Comparison of ENCODE assay signal across 8 cellular contexts in the genomic region with DNA sequence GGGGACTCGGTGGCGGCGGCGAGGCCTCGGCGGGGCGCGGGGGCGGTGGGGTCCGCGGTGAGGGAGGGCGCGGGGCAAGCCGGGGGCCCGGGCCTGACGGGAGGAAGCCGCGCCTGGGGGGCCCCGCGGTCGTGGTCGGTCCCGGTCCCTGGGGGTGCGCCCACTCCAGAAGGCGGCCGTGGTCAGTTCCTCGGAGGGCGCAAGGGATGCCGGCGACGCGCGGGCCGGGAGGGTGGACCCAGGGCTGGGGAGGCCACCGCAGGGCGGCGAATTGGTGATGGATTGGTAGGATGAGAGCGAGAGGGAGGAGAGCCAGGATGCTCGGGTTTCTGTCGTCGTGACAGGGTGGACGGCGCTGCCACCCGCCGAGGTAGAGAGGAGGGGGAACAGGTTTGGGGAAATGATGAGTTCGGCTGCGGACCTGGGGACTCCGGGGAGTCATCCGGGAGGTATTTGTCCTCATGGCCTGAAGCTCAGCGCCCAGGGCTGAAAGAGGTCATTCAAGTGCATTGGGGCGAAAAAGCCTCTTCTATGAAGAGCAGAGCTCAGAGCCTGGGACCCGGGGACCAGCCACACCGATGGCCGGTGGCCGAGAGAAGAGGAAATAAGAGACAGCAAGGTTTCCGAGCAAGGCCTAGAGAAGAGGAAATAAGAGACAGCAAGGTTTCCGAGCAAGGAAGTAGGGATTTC. TPM values are rescaled to one million over a fixed set of nuclear protein-coding genes. Genes with fewer than 3 reads are reported as not detected.
DNase-seq lines count a peak whose midpoint lies in the region; ATAC-seq and TF ChIP-seq lines count a peak whose summit lies in the region.

No MANE protein-coding gene starts in this region.

- H3K4me3 ChIP-seq in parathyroid adenoma (ENCODE audit: low read depth, low read length), result peak overlapping the region; percentile 59

- H3K4me2 ChIP-seq in parathyroid adenoma (ENCODE audit: low read length), result peak overlapping the region; percentile 87

- intact Hi-C loops in cardiac septum (cut with DNase I), result loop anchor here (2.0 kb wide), 1 partner anchor 31 kb away; the partner anchor contains the start of gene DNAJC25

- no peak for TF ChIP-seq CTCF in parathyroid adenoma (IDR thresholded peaks at IDR 0.05)

- peak; percentile 32 for ATAC-seq in HG03342 (IDR thresholded peaks at IDR 0.05; ENCODE audit: unreplicated experiment)
- peak; percentile 15 for ATAC-seq in activated naive CD8-positive, alpha-beta T cell treated with anti-CD3 and anti-CD28 coated beads, Interleukin-2, amount 50 U/mL, for 24 hours

- no peaks in the 10 kb centered on the region for H3K9me3 Mint-ChIP-seq in activated naive CD8-positive, alpha-beta T cell treated with anti-CD3 and anti-CD28 coated beads, Interleukin-2, amount 50 U/mL, for 24 hours

- peaks cover 12% of the 10 kb centered on the region for H3K36me3 Mint-ChIP-seq in activated naive CD8-positive, alpha-beta T cell treated with anti-CD3 and anti-CD28 coated beads, Interleukin-2, amount 50 U/mL, for 24 hours (ENCODE audit: low read depth)

- no peak overlapping the region for H3K9ac ChIP-seq in parathyroid adenoma

- H3K27me3 ChIP-seq in parathyroid adenoma (ENCODE audit: control insufficient read depth, insufficient read depth, low read length), result no peaks in the 10 kb centered on the region

- no peaks in the 10 kb centered on the region for H3K27me3 Mint-ChIP-seq in activated naive CD8-positive, alpha-beta T cell treated with anti-CD3 and anti-CD28 coated beads, Interleukin-2, amount 50 U/mL, for 24 hours

- peak overlapping the region; percentile 96 for H3K4me3 Mint-ChIP-seq in activated naive CD8-positive, alpha-beta T cell treated with anti-CD3 and anti-CD28 coated beads, Interleukin-2, amount 50 U/mL, for 24 hours

- H2AFZ ChIP-seq in parathyroid adenoma, result peak overlapping the region; percentile 77

- peak overlapping the region; percentile 95 for H3K27ac Mint-ChIP-seq in activated naive CD8-positive, alpha-beta T cell treated with anti-CD3 and anti-CD28 coated beads, Interleukin-2, amount 50 U/mL, for 24 hours

- DNase-seq in C1 segment of cervical spinal cord (lab: John Stamatoyannopoulos, UW) (peak in 12 of 14 donors; percentile 18 to 68 (median 58)), GM19238 (ENCODE audit: insufficient read length, low spot score) (peak; percentile 39), RPMI8226 (peak; percentile 3), cardiac septum (ENCODE audit: low spot score) (peak; percentile 77), NK-92 (lab: John Stamatoyannopoulos, UW; ENCODE audit: unreplicated experiment) (no peak)
- peak; percentile 41 for DNase-seq in activated naive CD8-positive, alpha-beta T cell treated with anti-CD3 and anti-CD28 coated beads, Interleukin-2, amount 50 U/mL, for 24 hours

- H3K4me1 ChIP-seq in parathyroid adenoma, result peaks cover 4% of the 10 kb centered on the region

- H3K27ac ChIP-seq in parathyroid adenoma, result peak overlapping the region; percentile 63

- no peaks in the 10 kb centered on the region for H3K9me3 ChIP-seq in parathyroid adenoma (ENCODE audit: control insufficient read depth, low read length)

- peaks cover 40% of the 10 kb centered on the region for H3K4me1 Mint-ChIP-seq in activated naive CD8-positive, alpha-beta T cell treated with anti-CD3 and anti-CD28 coated beads, Interleukin-2, amount 50 U/mL, for 24 hours

- peaks cover 2% of the 10 kb centered on the region for H3K79me2 ChIP-seq in parathyroid adenoma

- H3K36me3 ChIP-seq in parathyroid adenoma (ENCODE audit: control insufficient read depth, insufficient read depth, low read length), result no peaks in the 10 kb centered on the region

RNA-seq across cellular contexts. Expression of gene GNG10, which starts 0.5 kb away (rescaled TPM):
- 36.4 TPM for total RNA-seq in cardiac septum

RNA-seq across cellular contexts. Expression of gene DNAJC25, which starts 30.8 kb away (rescaled TPM):
- 5.0 TPM for total RNA-seq in cardiac septum
